9 cellular contexts compared by ENCODE assay signal in genomic region chr15:75712668-75713337, GRCh38. TPM values are rescaled to one million over a fixed set of nuclear protein-coding genes. Genes with fewer than 3 reads are reported as not detected.
DNase-seq lines count a peak whose midpoint lies in the region; ATAC-seq and TF ChIP-seq lines count a peak whose summit lies in the region.
"Had no signal": no experiment of that assay in that cellular context is flagged by ENCODE, and none has a peak within 500 bp of the region (broad histone marks: within the 10 kb centered on the region; RNA-seq: fewer than 3 reads in every experiment).

TSS of gene CSPG4 (minus strand) at chr15:75712848. CDS start at chr15:75712755, 93 bp downstream.

- no peak for TF ChIP-seq POLR2A in lower leg skin (IDR thresholded peaks at IDR 0.05)

- H3K4me3 Mint-ChIP-seq in type B pancreatic cell, result peak within 1 kb of the TSS; percentile 75
- H3K4me3 Mint-ChIP-seq: activated naive CD8-positive, alpha-beta T cell treated with anti-CD3 and anti-CD28 coated beads, Interleukin-2, amount 10 ng/mL, durations not matched to agents 7 days and 5 days had no signal

- H3K9me3 Mint-ChIP-seq in type B pancreatic cell, result no peaks in the 10 kb centered on the region
- H3K9me3 Mint-ChIP-seq: activated naive CD8-positive, alpha-beta T cell treated with anti-CD3 and anti-CD28 coated beads, Interleukin-2, amount 10 ng/mL, durations not matched to agents 7 days and 5 days had no signal

- H3K27me3 Mint-ChIP-seq in type B pancreatic cell, result peaks cover 6% of the 10 kb centered on the region

- peaks cover 4% of the 10 kb centered on the region for H3K4me1 Mint-ChIP-seq in type B pancreatic cell (ENCODE audit: unreplicated experiment)
- H3K4me1 Mint-ChIP-seq: activated naive CD8-positive, alpha-beta T cell treated with anti-CD3 and anti-CD28 coated beads, Interleukin-2, amount 10 ng/mL, durations not matched to agents 7 days and 5 days had no signal

- intact Hi-C loops in lower leg skin (cut with DNase I; ENCODE audit: low total_unique reads), result no loop called here

- no peak for ATAC-seq in GM18519 (IDR thresholded peaks at IDR 0.05; ENCODE audit: low FRiP score, unreplicated experiment)

- DNase-seq in NCI-H146 (lab: John Stamatoyannopoulos, UW) (peak; percentile 27), NCI-H146 treated with DMSO at 0.1 percent for 48 hours (lab: John Stamatoyannopoulos, UW; ENCODE audit: unreplicated experiment) (no peak), lower leg skin (ENCODE audit: low spot score in 2 of 2) (no peak), type B pancreatic cell (ENCODE audit: extremely low spot score, unreplicated experiment) (peak; percentile 80), KG1 (lab: John Stamatoyannopoulos, UW) (no peak), RKO (ENCODE audit: low spot score) (no peak)
- DNase-seq: activated naive CD8-positive, alpha-beta T cell treated with anti-CD3 and anti-CD28 coated beads, Interleukin-2, amount 10 ng/mL, durations not matched to agents 7 days and 5 days had no signal

- H3K4me3 ChIP-seq in lower leg skin (ENCODE audit: low read depth, poor library complexity, severe bottlenecking), result peak within 1 kb of the TSS; percentile 20

- H3K36me3 Mint-ChIP-seq in type B pancreatic cell, result no peaks in the 10 kb centered on the region
- H3K36me3 Mint-ChIP-seq: activated naive CD8-positive, alpha-beta T cell treated with anti-CD3 and anti-CD28 coated beads, Interleukin-2, amount 10 ng/mL, durations not matched to agents 7 days and 5 days had no signal

- peak within 1 kb of the TSS; percentile 54 for H3K27ac ChIP-seq in cingulate gyrus (ENCODE audit: low read depth, low read length)

- peak within 1 kb of the TSS; percentile 36 for H3K27ac Mint-ChIP-seq in type B pancreatic cell
- H3K27ac Mint-ChIP-seq: activated naive CD8-positive, alpha-beta T cell treated with anti-CD3 and anti-CD28 coated beads, Interleukin-2, amount 10 ng/mL, durations not matched to agents 7 days and 5 days had no signal

- 7 to 8% methylated on average over 8 to 32 of the region's 36 CpGs for WGBS in lower leg skin, 2 donors

- TF ChIP-seq CTCF in lower leg skin (IDR thresholded peaks at IDR 0.05) (no peak), type B pancreatic cell (conservative IDR thresholded peaks at IDR 0.05) (no peak)

RNA-seq across cellular contexts. Expression of gene CSPG4, which starts in this region (rescaled TPM):
- total RNA-seq in lower leg skin, result 10 to 100 TPM in 2 of 4 donors, 1 to 10 TPM in 2; 9.1 to 28.7 (median 10.5) TPM
- total RNA-seq in type B pancreatic cell (ENCODE audit: low replicate concordance), result 0.19 and 7.3 TPM in 2 replicates
- total RNA-seq: activated naive CD8-positive, alpha-beta T cell treated with anti-CD3 and anti-CD28 coated beads, Interleukin-2, amount 10 ng/mL, durations not matched to agents 7 days and 5 days had no signal

Comparison
In these comparisons a context has a peak if more than half of its experiments do, and no peak if none do; other contexts are left out.
1. DNase-seq: peak in NCI-H146 (single experiment) and type B pancreatic cell (single experiment); none in NCI-H146 treated with DMSO at 0.1 percent for 48 hours (single experiment), lower leg skin (0 of 2), KG1 (single experiment) and RKO (single experiment).